Comparison of ENCODE assay signal across 1 cellular context in the genomic region with DNA sequence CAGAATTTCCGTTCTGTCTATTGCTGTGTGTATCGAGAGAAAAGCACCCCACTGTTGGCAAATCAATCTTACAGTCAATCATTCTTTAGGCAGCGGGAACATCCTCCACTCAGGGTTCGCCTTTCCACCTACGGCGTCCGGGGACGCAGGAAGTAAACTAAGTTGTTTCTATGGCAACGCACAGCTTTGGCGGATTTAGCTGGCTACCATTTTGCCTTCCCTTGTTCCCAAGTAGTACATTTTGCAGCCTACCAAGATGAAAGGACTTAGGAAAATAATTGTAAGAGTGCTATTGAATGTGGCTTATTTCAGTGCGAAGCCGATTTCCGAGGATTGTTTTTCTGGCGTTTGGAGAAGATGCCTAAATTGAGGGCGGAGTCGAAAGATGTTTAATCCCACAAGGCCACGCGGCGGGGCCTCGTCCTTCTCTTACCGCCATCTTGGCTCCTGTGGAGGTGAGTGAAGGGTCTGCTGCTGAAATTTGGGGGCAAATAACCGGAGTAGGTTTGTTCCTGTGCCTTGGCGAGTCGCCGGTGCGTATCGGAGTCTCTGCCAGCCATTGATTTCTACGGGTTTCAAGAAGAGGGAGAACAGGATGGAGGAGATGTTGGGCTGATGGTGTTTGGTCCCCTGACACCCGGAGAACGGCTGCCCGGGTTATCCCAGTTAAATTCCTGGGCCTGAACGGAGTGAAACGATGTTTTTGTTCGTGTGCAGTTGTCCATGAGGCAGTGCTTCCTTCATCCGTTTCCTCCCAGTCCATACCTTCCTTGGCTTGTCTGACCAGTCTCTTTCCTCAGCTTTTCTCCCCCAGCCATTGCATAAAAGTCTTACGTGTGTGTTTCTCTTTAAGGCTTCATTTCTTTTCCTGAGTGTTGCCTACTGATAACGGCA.
A peak's percentile ranks its signal among the peaks of the same experiment; 100 is the strongest.
TF ChIP-seq lines count a peak whose summit lies in the region.

A gene (plus strand): TSS at position 424 of the 894 bp plus-strand sequence. CDS start 778 bp downstream, outside the sequence.

TF ChIP-seq in K562, 482 proteins besides CTCF, POLR2A, EP300 and RAD21 (continued from another document and continues in another):
- TF ChIP-seq, protein P1, sequence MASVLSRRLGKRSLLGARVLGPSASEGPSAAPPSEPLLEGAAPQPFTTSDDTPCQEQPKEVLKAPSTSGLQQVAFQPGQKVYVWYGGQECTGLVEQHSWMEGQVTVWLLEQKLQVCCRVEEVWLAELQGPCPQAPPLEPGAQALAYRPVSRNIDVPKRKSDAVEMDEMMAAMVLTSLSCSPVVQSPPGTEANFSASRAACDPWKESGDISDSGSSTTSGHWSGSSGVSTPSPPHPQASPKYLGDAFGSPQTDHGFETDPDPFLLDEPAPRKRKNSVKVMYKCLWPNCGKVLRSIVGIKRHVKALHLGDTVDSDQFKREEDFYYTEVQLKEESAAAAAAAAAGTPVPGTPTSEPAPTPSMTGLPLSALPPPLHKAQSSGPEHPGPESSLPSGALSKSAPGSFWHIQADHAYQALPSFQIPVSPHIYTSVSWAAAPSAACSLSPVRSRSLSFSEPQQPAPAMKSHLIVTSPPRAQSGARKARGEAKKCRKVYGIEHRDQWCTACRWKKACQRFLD (CRISPR knock-in tag; IDR thresholded peaks at IDR 0.05), result peak; percentile 54
- peak; percentile 56; the same call in 1 of the 2 replicates for TF ChIP-seq NR2C1 (IDR thresholded peaks at IDR 0.05)
- peak; percentile 37; the same call in 1 of the 2 replicates for TF ChIP-seq NR2C1 (tag; IDR thresholded peaks at IDR 0.05)
- peak; percentile 99 for TF ChIP-seq ZZZ3 (IDR thresholded peaks at IDR 0.05)
- TF ChIP-seq NELFE (IDR thresholded peaks at IDR 0.05; ENCODE audit: insufficient read depth, insufficient read length), result no peak
- peak; percentile 97 for TF ChIP-seq POLR2H (tag; IDR thresholded peaks at IDR 0.05; ENCODE audit: low read depth)
- peak; percentile 91 for TF ChIP-seq MEIS2 (IDR thresholded peaks at IDR 0.05; ENCODE audit: partially characterized antibody)
- peak; percentile 85 for TF ChIP-seq CHCHD3 (CRISPR knock-in tag; IDR thresholded peaks at IDR 0.05)
- TF ChIP-seq PYGO2 (tag; IDR thresholded peaks at IDR 0.05), result peak; percentile 65
- TF ChIP-seq TRIM24 (IDR thresholded peaks at IDR 0.05), result peak in 1 of 2 experiments; percentile 15; a peak in 1 of 4 replicates
- no peak for TF ChIP-seq ZNF384 (IDR thresholded peaks at IDR 0.05; ENCODE audit: low read depth, low read length)
- TF ChIP-seq ERF (CRISPR knock-in tag; IDR thresholded peaks at IDR 0.05), result peak; percentile 21; the same call in 1 of the 2 replicates
- TF ChIP-seq TAF9B (IDR thresholded peaks at IDR 0.05; ENCODE audit: partially characterized antibody), result peak; percentile 97
- TF ChIP-seq ZNF785 (CRISPR knock-in tag; IDR thresholded peaks at IDR 0.05), result no peak
- TF ChIP-seq RBBP5 (IDR thresholded peaks at IDR 0.05; ENCODE audit: borderline replicate concordance, insufficient read depth, low read length, poor library complexity, severe bottlenecking), result peak; percentile 99
- TF ChIP-seq FOXJ2 (tag; IDR thresholded peaks at IDR 0.05), result peak; percentile 98
- TF ChIP-seq RBFOX2 (IDR thresholded peaks at IDR 0.05; ENCODE audit: low read depth, low read length), result peak; percentile 92
- TF ChIP-seq, protein P2, sequence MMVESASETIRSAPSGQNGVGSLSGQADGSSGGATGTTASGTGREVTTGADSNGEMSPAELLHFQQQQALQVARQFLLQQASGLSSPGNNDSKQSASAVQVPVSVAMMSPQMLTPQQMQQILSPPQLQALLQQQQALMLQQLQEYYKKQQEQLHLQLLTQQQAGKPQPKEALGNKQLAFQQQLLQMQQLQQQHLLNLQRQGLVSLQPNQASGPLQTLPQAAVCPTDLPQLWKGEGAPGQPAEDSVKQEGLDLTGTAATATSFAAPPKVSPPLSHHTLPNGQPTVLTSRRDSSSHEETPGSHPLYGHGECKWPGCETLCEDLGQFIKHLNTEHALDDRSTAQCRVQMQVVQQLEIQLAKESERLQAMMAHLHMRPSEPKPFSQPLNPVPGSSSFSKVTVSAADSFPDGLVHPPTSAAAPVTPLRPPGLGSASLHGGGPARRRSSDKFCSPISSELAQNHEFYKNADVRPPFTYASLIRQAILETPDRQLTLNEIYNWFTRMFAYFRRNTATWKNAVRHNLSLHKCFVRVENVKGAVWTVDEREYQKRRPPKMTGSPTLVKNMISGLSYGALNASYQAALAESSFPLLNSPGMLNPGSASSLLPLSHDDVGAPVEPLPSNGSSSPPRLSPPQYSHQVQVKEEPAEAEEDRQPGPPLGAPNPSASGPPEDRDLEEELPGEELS (CRISPR knock-in tag; IDR thresholded peaks at IDR 0.05; ENCODE audit: borderline replicate concordance), result no peak
- TF ChIP-seq XRCC5 (IDR thresholded peaks at IDR 0.05; ENCODE audit: low read depth, low read length), result peak; percentile 68; the same call in 1 of the 2 replicates
- TF ChIP-seq CSDE1 (IDR thresholded peaks at IDR 0.05), result peak in 1 of 2 experiments; percentile 97; a peak in 3 of 4 replicates
- TF ChIP-seq XRCC3 (IDR thresholded peaks at IDR 0.05), result no peak
- no peak for TF ChIP-seq GATA2 (CRISPR knock-in tag; IDR thresholded peaks at IDR 0.05)
- peak; percentile 43 for TF ChIP-seq TAL1 (IDR thresholded peaks at IDR 0.05)
- TF ChIP-seq FOXK2 (conservative IDR thresholded peaks at IDR 0.05 in 1 of 2, IDR thresholded peaks at IDR 0.05 in 1 of 2; ENCODE audit: low read depth in 2 of 2), result peak in 1 of 2 experiments; percentile 35; a peak in 1 of 4 replicates
- no peak for TF ChIP-seq ZNF217 (CRISPR knock-in tag; IDR thresholded peaks at IDR 0.05)
- no peak for TF ChIP-seq FOXA1 (IDR thresholded peaks at IDR 0.05; ENCODE audit: borderline replicate concordance)
- TF ChIP-seq MXI1 (IDR thresholded peaks at IDR 0.05; ENCODE audit: low read depth, low read length), result peak; percentile 95
- TF ChIP-seq, protein P3, sequence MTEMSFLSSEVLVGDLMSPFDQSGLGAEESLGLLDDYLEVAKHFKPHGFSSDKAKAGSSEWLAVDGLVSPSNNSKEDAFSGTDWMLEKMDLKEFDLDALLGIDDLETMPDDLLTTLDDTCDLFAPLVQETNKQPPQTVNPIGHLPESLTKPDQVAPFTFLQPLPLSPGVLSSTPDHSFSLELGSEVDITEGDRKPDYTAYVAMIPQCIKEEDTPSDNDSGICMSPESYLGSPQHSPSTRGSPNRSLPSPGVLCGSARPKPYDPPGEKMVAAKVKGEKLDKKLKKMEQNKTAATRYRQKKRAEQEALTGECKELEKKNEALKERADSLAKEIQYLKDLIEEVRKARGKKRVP (CRISPR knock-in tag; IDR thresholded peaks at IDR 0.05), result 0 out of 2 replicates have a peak, but pooled peaks have one; percentile 3
- TF ChIP-seq SP1 (CRISPR knock-in tag; IDR thresholded peaks at IDR 0.05), result peak; percentile 77
- peak; percentile 55 for TF ChIP-seq CREM (IDR thresholded peaks at IDR 0.05; ENCODE audit: low read depth)
- peak; percentile 96 for TF ChIP-seq TAF1 (IDR thresholded peaks at IDR 0.05; ENCODE audit: control insufficient read depth, extremely low read depth, insufficient read depth, low read length, severe bottlenecking)
- peak; percentile 94 for TF ChIP-seq GABPA (tag; conservative IDR thresholded peaks at IDR 0.05; ENCODE audit: low read depth)
- TF ChIP-seq, protein P4, sequence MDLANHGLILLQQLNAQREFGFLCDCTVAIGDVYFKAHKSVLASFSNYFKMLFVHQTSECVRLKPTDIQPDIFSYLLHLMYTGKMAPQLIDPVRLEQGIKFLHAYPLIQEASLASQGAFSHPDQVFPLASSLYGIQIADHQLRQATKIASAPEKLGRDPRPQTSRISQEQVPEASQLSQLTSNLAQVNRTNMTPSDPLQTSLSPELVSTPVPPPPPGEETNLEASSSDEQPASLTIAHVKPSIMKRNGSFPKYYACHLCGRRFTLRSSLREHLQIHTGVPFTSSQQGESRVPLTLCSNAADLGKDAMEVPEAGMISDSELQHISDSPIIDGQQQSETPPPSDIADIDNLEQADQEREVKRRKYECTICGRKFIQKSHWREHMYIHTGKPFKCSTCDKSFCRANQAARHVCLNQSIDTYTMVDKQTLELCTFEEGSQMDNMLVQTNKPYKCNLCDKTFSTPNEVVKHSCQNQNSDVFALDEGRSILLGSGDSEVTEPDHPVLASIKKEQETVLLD (IDR thresholded peaks at IDR 0.05), result 0 out of 2 replicates have a peak, but pooled peaks have one; percentile 14
- TF ChIP-seq LCOR (CRISPR knock-in tag; IDR thresholded peaks at IDR 0.05), result peak; percentile 19; the same call in 1 of the 2 replicates
- no peak for TF ChIP-seq MCM3 (IDR thresholded peaks at IDR 0.05)
- TF ChIP-seq, protein P5, sequence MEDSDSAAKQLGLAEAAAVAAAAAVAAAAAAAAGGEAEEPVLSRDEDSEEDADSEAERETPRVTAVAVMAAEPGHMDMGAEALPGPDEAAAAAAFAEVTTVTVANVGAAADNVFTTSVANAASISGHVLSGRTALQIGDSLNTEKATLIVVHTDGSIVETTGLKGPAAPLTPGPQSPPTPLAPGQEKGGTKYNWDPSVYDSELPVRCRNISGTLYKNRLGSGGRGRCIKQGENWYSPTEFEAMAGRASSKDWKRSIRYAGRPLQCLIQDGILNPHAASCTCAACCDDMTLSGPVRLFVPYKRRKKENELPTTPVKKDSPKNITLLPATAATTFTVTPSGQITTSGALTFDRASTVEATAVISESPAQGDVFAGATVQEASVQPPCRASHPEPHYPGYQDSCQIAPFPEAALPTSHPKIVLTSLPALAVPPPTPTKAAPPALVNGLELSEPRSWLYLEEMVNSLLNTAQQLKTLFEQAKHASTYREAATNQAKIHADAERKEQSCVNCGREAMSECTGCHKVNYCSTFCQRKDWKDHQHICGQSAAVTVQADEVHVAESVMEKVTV (CRISPR knock-in tag; IDR thresholded peaks at IDR 0.05), result no peak
- peak; percentile 99 for TF ChIP-seq DACH1 (IDR thresholded peaks at IDR 0.05; ENCODE audit: partially characterized antibody)
- TF ChIP-seq GABPB1 (CRISPR knock-in tag; IDR thresholded peaks at IDR 0.05), result peak; percentile 48
- TF ChIP-seq GTF2E2 (tag; IDR thresholded peaks at IDR 0.05), result peak; percentile 67; the same call in 1 of the 2 replicates
- peak; percentile 93 for TF ChIP-seq PHF20 (IDR thresholded peaks at IDR 0.05; ENCODE audit: partially characterized antibody)
- peak in 1 of 2 experiments; percentile 40; a peak in 1 of 4 replicates for TF ChIP-seq TBL1XR1 (IDR thresholded peaks at IDR 0.05; ENCODE audit: low read length in 2 of 2)
- TF ChIP-seq CREB1 (IDR thresholded peaks at IDR 0.05), result peak; percentile 8; the same call in 1 of the 2 replicates
- no peak; the same call in 1 of the 2 replicates for TF ChIP-seq CREB1 (CRISPR knock-in tag; IDR thresholded peaks at IDR 0.05)
- TF ChIP-seq CTBP1 (IDR thresholded peaks at IDR 0.05; ENCODE audit: borderline replicate concordance), result peak; percentile 40; the same call in 1 of the 2 replicates
- peak; percentile 90 for TF ChIP-seq FOXJ3 (CRISPR knock-in tag; IDR thresholded peaks at IDR 0.05)
- TF ChIP-seq, protein P6, sequence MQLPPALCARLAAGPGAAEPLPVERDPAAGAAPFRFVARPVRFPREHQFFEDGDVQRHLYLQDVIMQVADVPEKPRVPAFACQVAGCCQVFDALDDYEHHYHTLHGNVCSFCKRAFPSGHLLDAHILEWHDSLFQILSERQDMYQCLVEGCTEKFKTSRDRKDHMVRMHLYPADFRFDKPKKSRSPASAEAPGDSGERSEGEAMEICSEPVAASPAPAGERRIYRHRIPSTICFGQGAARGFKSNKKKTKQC (CRISPR knock-in tag; IDR thresholded peaks at IDR 0.05), result peak; percentile 63; the same call in 1 of the 2 replicates
- 0 out of 2 replicates have a peak, but pooled peaks have one; percentile 34 for TF ChIP-seq ZSCAN29 (IDR thresholded peaks at IDR 0.05)
- peak; percentile 78 for TF ChIP-seq ZNF143 (CRISPR knock-in tag; IDR thresholded peaks at IDR 0.05)
- TF ChIP-seq CHD1 (IDR thresholded peaks at IDR 0.05; ENCODE audit: low read length), result no peak
- TF ChIP-seq, protein P7, sequence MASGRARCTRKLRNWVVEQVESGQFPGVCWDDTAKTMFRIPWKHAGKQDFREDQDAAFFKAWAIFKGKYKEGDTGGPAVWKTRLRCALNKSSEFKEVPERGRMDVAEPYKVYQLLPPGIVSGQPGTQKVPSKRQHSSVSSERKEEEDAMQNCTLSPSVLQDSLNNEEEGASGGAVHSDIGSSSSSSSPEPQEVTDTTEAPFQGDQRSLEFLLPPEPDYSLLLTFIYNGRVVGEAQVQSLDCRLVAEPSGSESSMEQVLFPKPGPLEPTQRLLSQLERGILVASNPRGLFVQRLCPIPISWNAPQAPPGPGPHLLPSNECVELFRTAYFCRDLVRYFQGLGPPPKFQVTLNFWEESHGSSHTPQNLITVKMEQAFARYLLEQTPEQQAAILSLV (tag; IDR thresholded peaks at IDR 0.05), result no peak
- 0 out of 2 replicates have a peak, but pooled peaks have one; percentile 40 for TF ChIP-seq TOE1 (IDR thresholded peaks at IDR 0.05; ENCODE audit: borderline replicate concordance)
- 0 out of 2 replicates have a peak, but pooled peaks have one; percentile 36 for TF ChIP-seq TOE1 (CRISPR knock-in tag; IDR thresholded peaks at IDR 0.05; ENCODE audit: borderline replicate concordance, low read depth)
- TF ChIP-seq NEUROD1 (IDR thresholded peaks at IDR 0.05; ENCODE audit: borderline replicate concordance, low read depth, low read length, partially characterized antibody), result peak; percentile 70
- TF ChIP-seq, protein P8, sequence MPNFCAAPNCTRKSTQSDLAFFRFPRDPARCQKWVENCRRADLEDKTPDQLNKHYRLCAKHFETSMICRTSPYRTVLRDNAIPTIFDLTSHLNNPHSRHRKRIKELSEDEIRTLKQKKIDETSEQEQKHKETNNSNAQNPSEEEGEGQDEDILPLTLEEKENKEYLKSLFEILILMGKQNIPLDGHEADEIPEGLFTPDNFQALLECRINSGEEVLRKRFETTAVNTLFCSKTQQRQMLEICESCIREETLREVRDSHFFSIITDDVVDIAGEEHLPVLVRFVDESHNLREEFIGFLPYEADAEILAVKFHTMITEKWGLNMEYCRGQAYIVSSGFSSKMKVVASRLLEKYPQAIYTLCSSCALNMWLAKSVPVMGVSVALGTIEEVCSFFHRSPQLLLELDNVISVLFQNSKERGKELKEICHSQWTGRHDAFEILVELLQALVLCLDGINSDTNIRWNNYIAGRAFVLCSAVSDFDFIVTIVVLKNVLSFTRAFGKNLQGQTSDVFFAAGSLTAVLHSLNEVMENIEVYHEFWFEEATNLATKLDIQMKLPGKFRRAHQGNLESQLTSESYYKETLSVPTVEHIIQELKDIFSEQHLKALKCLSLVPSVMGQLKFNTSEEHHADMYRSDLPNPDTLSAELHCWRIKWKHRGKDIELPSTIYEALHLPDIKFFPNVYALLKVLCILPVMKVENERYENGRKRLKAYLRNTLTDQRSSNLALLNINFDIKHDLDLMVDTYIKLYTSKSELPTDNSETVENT (CRISPR knock-in tag; IDR thresholded peaks at IDR 0.05), result peak; percentile 74; the same call in 1 of the 2 replicates
- no peak for TF ChIP-seq HMG20A (CRISPR knock-in tag; conservative IDR thresholded peaks at IDR 0.05)
- peak; percentile 99 for TF ChIP-seq SUPT5H (IDR thresholded peaks at IDR 0.05)
- TF ChIP-seq L3MBTL2 (IDR thresholded peaks at IDR 0.05), result peak; percentile 59
- peak; percentile 65 for TF ChIP-seq SIN3B (IDR thresholded peaks at IDR 0.05; ENCODE audit: low read depth)
- TF ChIP-seq ZNF134 (CRISPR knock-in tag; conservative IDR thresholded peaks at IDR 0.05), result no peak
- peak; percentile 75; the same call in 1 of the 2 replicates for TF ChIP-seq ATF7 (IDR thresholded peaks at IDR 0.05)
- TF ChIP-seq NR2F6 (CRISPR knock-in tag; IDR thresholded peaks at IDR 0.05), result no peak
- TF ChIP-seq HDAC3 (IDR thresholded peaks at IDR 0.05; ENCODE audit: borderline replicate concordance, partially characterized antibody), result peak; percentile 44
- peak; percentile 99 for TF ChIP-seq NFRKB (IDR thresholded peaks at IDR 0.05; ENCODE audit: low read depth)
